ENCODE assay signal across 15 cellular contexts in the genomic region with DNA sequence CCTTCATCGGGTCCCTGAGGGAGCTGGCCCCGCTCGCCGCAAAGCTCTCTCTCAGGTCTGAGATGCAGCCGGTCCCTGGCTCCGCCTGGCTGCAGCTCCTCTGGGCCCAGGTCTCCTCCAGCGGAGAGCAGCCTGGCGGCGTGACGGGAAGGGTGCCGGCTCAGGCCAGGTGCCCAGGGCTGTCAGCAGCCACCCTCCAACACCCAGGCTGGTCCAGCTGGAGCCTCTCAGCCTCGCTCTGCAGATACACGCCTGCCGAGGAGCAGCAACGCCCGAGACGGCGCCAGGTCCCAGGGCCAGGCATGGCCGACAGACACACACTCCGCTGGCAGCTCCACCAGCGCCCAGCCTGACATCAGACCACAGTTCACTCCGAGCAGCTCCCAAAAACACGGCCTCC. TPM values are rescaled to one million over a fixed set of nuclear protein-coding genes. Genes with fewer than 3 reads are reported as not detected.
DNase-seq lines count a peak whose midpoint lies in the region; ATAC-seq and TF ChIP-seq lines count a peak whose summit lies in the region.
"Had no signal": no experiment of that assay in that cellular context is flagged by ENCODE, and none has a peak within 500 bp of the region (broad histone marks: within the 10 kb centered on the region; RNA-seq: fewer than 3 reads in every experiment).

No MANE protein-coding gene starts in this region.

- H2AFZ ChIP-seq in neuronal stem cell (ENCODE audit: low read length): no peak overlapping the region

- H4K91ac ChIP-seq in neuronal stem cell (ENCODE audit: low read depth, low read length, poor library complexity): no peak overlapping the region

- H2BK15ac ChIP-seq in neuronal stem cell (ENCODE audit: low read length): peak overlapping the region; percentile 11

- WGBS in neuronal stem cell (ENCODE audit: extremely low coverage in 2 of 2, insufficient read length in 2 of 2, insufficient replicate concordance in 1 of 2), 2 donors: no CpG with 5 or more reads among the region's 23 CpGs

- peak overlapping the region; percentile 78 for H3K18ac ChIP-seq in neuronal stem cell (ENCODE audit: low read length)

- H3K36me3 ChIP-seq in neuronal stem cell (replicated peaks in 1 of 2; ENCODE audit: control insufficient read depth in 2 of 2, insufficient read depth in 2 of 2, low read length in 2 of 2) (no peaks in the 10 kb centered on the region), breast epithelium (no peaks in the 10 kb centered on the region)

- peaks cover 0 to 3% of the 10 kb centered on the region in 2 donors for H3K9me3 ChIP-seq in neuronal stem cell (replicated peaks in 1 of 2; ENCODE audit: control insufficient read depth in 2 of 2, insufficient read depth in 1 of 2, low read depth in 1 of 2, low read length in 2 of 2)
- no peaks in the 10 kb centered on the region for H3K9me3 ChIP-seq in breast epithelium
- H3K9me3 ChIP-seq: testis had no signal

- H3K14ac ChIP-seq in neuronal stem cell (ENCODE audit: low read length): peak overlapping the region; percentile 66

- peaks cover 17 to 27% of the 10 kb centered on the region in 2 donors for H3K4me1 ChIP-seq in neuronal stem cell (ENCODE audit: control insufficient read depth in 2 of 2, insufficient read depth in 1 of 2, low read depth in 1 of 2, low read length in 2 of 2)
- H3K4me1 ChIP-seq in breast epithelium: no peaks in the 10 kb centered on the region

- H2BK12ac ChIP-seq in neuronal stem cell (ENCODE audit: low read length): peak overlapping the region; percentile 68

- H3K9ac ChIP-seq in neuronal stem cell (ENCODE audit: low read depth, low read length, poor library complexity): no peak overlapping the region

- TF ChIP-seq CTCF in breast epithelium (IDR thresholded peaks at IDR 0.05): no peak

- H3K79me1 ChIP-seq in neuronal stem cell (ENCODE audit: low read depth, low read length): peaks cover 2% of the 10 kb centered on the region

- peak; percentile 86 for ATAC-seq in left cardiac atrium
- no peak for ATAC-seq in HG03354 (IDR thresholded peaks at IDR 0.05; ENCODE audit: poor library complexity, severe bottlenecking, unreplicated experiment)
- ATAC-seq: left lobe of liver had no signal

- H3K27me3 ChIP-seq in neuronal stem cell (ENCODE audit: control insufficient read depth in 3 of 3, insufficient read depth in 3 of 3, low read depth in 1 of 3, low read length in 3 of 3): peaks cover 0 to 42% (median 0%) of the 10 kb centered on the region in 3 experiments
- peaks cover 4 to 49% of the 10 kb centered on the region in 2 donors for H3K27me3 ChIP-seq in breast epithelium
- H3K27me3 ChIP-seq: testis had no signal

- intact Hi-C loops in left cardiac atrium (cut with DNase I): loop anchor here in 1 of 2 donors (5.0 kb wide), 1 partner anchor 46 kb away; no protein-coding TSS in a partner anchor
- intact Hi-C loops in breast epithelium (cut with DNase I; ENCODE audit: low total_unique reads): no loop called here

- H3K4me3 ChIP-seq in neuronal stem cell (ENCODE audit: low read length in 2 of 2) (no peak overlapping the region), breast epithelium (no peak overlapping the region)
- H3K4me3 ChIP-seq: testis had no signal

- peak overlapping the region; percentile 82 for H3K23ac ChIP-seq in neuronal stem cell (ENCODE audit: low read depth, low read length, poor library complexity)

- no peak for TF ChIP-seq POLR2A in breast epithelium (IDR thresholded peaks at IDR 0.05)

- peak overlapping the region; percentile 68 for H2BK5ac ChIP-seq in neuronal stem cell (ENCODE audit: low read length)

- no peak overlapping the region for H3K4ac ChIP-seq in neuronal stem cell (ENCODE audit: low read length)

- H2BK120ac ChIP-seq in neuronal stem cell (ENCODE audit: low read depth, low read length): no peak overlapping the region

- DNase-seq in DMS79 treated with DMSO at 0.1 percent for 48 hours (lab: John Stamatoyannopoulos, UW) (peak; percentile 21), NCI-H510A treated with DMSO at 0.1 percent for 48 hours (lab: John Stamatoyannopoulos, UW) (peak; percentile 52), left cardiac atrium (peak; percentile 82), neuronal stem cell (ENCODE audit: low spot score) (no peak), activated gamma-delta T cell (lab: John Stamatoyannopoulos, UW) (no peak), breast epithelium (ENCODE audit: low spot score in 2 of 2) (no peak)
- DNase-seq: activated CD4-positive, alpha-beta T cell treated with anti-CD3 and anti-CD28 coated beads, Interleukin-2, amount 10 ng/mL, durations not matched to agents 7 days and 5 days; activated CD8-positive, alpha-beta memory T cell treated with anti-CD3 and anti-CD28 coated beads, Interleukin-2, amount 50 U/mL, for 4 hours; activated effector memory CD4-positive, alpha-beta T cell treated with Interleukin-2 at 50 U/mL for 16 hours; NCI-H1436 treated with DMSO at 0.1 percent for 48 hours; nucleus accumbens; testis had no signal

- no peak overlapping the region for H3K4me2 ChIP-seq in neuronal stem cell (ENCODE audit: insufficient read depth, low read length, poor library complexity, severe bottlenecking)

- H4K8ac ChIP-seq in neuronal stem cell (ENCODE audit: low read depth, low read length): peak overlapping the region; percentile 70

- no peak overlapping the region for H3K27ac ChIP-seq in neuronal stem cell (replicated peaks; ENCODE audit: low read length)
- no peak overlapping the region for H3K27ac ChIP-seq in breast epithelium
- H3K27ac ChIP-seq: testis had no signal

- H2AK5ac ChIP-seq in neuronal stem cell (ENCODE audit: low read depth, low read length): peak overlapping the region; percentile 98

RNA-seq across cellular contexts. Expression of a gene that starts 25.6 kb away (rescaled TPM):
- total RNA-seq in left cardiac atrium (under 1 TPM in 1 of 2 donors, not detected in 1; 0.37 TPM), breast epithelium (not detected)
- polyA plus RNA-seq in neuronal stem cell (2013, experiment 1 of 2): 0.18 TPM
- polyA plus RNA-seq in neuronal stem cell (2013, experiment 2 of 2): 0.12 TPM
- total RNA-seq: activated CD4-positive, alpha-beta T cell treated with anti-CD3 and anti-CD28 coated beads, Interleukin-2, amount 10 ng/mL, durations not matched to agents 7 days and 5 days had no signal
- polyA plus RNA-seq: esophagus had no signal

RNA-seq across cellular contexts. Expression of a gene that starts 49.1 kb away (rescaled TPM):
- total RNA-seq in left cardiac atrium (10 to 100 TPM; 13.9 to 16.7 TPM), breast epithelium (under 1 TPM; 0.33 to 0.80 (median 0.44) TPM)
- 0.17 TPM for polyA plus RNA-seq in neuronal stem cell (2013, experiment 1 of 2)
- 0.15 TPM for polyA plus RNA-seq in neuronal stem cell (2013, experiment 2 of 2)
- total RNA-seq: activated CD4-positive, alpha-beta T cell treated with anti-CD3 and anti-CD28 coated beads, Interleukin-2, amount 10 ng/mL, durations not matched to agents 7 days and 5 days had no signal

RNA-seq across cellular contexts. Expression of a gene that starts 52.6 kb away (rescaled TPM):
- total RNA-seq in left cardiac atrium: not detected
- not detected for polyA plus RNA-seq in neuronal stem cell (2013, experiment 1 of 2)
- polyA plus RNA-seq in neuronal stem cell (2013, experiment 2 of 2): not detected
- total RNA-seq in breast epithelium: not detected
- total RNA-seq: activated CD4-positive, alpha-beta T cell treated with anti-CD3 and anti-CD28 coated beads, Interleukin-2, amount 10 ng/mL, durations not matched to agents 7 days and 5 days had no signal

RNA-seq across cellular contexts. Expression of a gene that starts 58.8 kb away (rescaled TPM):
- not detected for total RNA-seq in left cardiac atrium
- polyA plus RNA-seq in neuronal stem cell (2013, experiment 1 of 2): not detected
- not detected for polyA plus RNA-seq in neuronal stem cell (2013, experiment 2 of 2)
- not detected for total RNA-seq in breast epithelium
- total RNA-seq: activated CD4-positive, alpha-beta T cell treated with anti-CD3 and anti-CD28 coated beads, Interleukin-2, amount 10 ng/mL, durations not matched to agents 7 days and 5 days; left lobe of liver; testis had no signal
- polyA plus RNA-seq: esophagus had no signal

Comparison
In these comparisons a context has a peak if more than half of its experiments do, and no peak if none do; other contexts are left out.
1. DNase-seq: peak in DMS79 treated with DMSO at 0.1 percent for 48 hours (single experiment), NCI-H510A treated with DMSO at 0.1 percent for 48 hours (single experiment) and left cardiac atrium (single experiment); none in neuronal stem cell (single experiment), activated gamma-delta T cell (single experiment) and breast epithelium (0 of 2).
2. RNA of a gene that starts 49.1 kb away (total RNA-seq): 13.9 to 16.7 TPM in left cardiac atrium; 0.33 to 0.80 TPM in breast epithelium; every median in the first group is over 4 times any median in the second.